Comparison of ENCODE assay signal across 8 cellular contexts in the genomic region with DNA sequence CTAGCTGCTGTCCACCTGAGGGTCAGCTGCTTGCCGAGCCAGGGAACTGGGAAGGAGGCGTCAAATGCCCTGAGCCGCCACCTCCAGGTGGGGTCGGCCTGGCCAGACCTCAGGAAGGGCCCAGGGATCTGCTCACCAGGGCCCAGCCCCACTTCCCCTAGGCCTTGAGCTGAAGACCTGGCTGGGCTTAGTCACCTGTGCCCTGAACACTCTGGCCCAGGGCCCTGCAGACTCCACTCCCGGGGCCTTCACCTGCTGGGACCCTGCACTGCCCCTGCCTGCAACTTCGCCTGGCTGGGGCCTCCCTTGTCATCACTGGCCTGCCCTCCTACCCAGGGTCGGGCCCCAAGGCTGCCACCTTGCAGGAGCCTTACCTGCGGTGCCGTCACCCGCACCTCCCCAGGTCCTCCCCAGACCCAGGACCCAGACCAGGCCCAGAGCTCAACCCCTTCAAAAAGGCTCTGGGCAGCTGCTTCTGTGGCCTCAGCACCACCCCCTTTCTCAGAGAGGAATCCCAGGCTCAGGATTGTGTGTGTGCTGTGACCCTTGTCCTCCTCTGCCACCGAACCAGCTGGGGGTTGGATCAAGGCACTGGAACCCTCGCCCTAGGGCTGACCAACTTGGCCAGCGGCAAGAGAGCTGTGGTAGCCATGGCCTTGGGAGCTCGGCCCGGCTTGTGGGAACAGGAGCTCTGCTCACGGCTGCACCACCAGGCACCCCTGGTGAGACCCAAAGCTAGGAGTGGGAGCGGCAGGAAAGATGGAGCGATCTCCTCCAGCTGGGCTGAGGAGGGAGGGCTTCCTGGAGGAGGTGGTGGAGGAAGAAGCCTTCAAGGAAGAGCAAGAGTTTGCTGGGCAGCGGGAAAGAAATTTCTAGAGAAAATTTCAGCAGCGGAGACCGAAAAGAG. TPM values are rescaled to one million over a fixed set of nuclear protein-coding genes. Genes with fewer than 3 reads are reported as not detected.
DNase-seq lines count a peak whose midpoint lies in the region; ATAC-seq, FAIRE-seq and TF ChIP-seq lines count a peak whose summit lies in the region.

No MANE protein-coding gene starts in this region.

- ATAC-seq in naive thymus-derived CD4-positive, alpha-beta T cell: no peak

- H2AFZ ChIP-seq in KMS-11 (ENCODE audit: low read depth): peak overlapping the region; percentile 99

- no peaks in the 10 kb centered on the region for H4K20me1 ChIP-seq in KMS-11 (ENCODE audit: insufficient read depth)

- H3K27me3 ChIP-seq in AG04450 (ENCODE audit: control insufficient read depth, insufficient read depth, low read length): no peaks in the 10 kb centered on the region
- no peaks in the 10 kb centered on the region for H3K27me3 ChIP-seq in KMS-11 (ENCODE audit: insufficient read depth, low read depth)
- H3K27me3 ChIP-seq in naive thymus-derived CD4-positive, alpha-beta T cell (ENCODE audit: control insufficient read depth in 2 of 2, insufficient read depth in 2 of 2, low read length in 2 of 2): no peaks in the 10 kb centered on the region

- no peaks in the 10 kb centered on the region; the same call in 1 of the 2 replicates for H3K9me3 ChIP-seq in AG04450 (ENCODE audit: control insufficient read depth, insufficient read depth, low read length)
- no peaks in the 10 kb centered on the region for H3K9me3 ChIP-seq in naive thymus-derived CD4-positive, alpha-beta T cell (ENCODE audit: control insufficient read depth in 2 of 3, low read length in 3 of 3)

- H3K9me3 Mint-ChIP-seq in naive thymus-derived CD4-positive, alpha-beta T cell: peaks cover 0 to 1% (median 0%) of the 10 kb centered on the region in 11 donors

- CTCF ChIA-PET in AG04450 (lab: Charles Lee): interaction anchor here (0.5 to 1.5 kb wide), 3 partner anchors 17 to 352 kb away, joined by 3 to 10 read pairs (median 4); a partner anchor contains a TSS
- CTCF ChIA-PET in naive thymus-derived CD4-positive, alpha-beta T cell (lab: Charles Lee): interaction anchor here (0.7 to 2.6 kb wide), 4 partner anchors 12 to 153 kb away, joined by 3 to 9 read pairs (median 5); a partner anchor contains a TSS

- POLR2A ChIA-PET in AG04450 (lab: Yijun Ruan, JAX): interaction anchor here (0.6 to 8.8 kb wide), 6 partner anchors 8 to 427 kb away, joined by 3 to 146 read pairs (median 4); a partner anchor contains a TSS
- POLR2A ChIA-PET in naive thymus-derived CD4-positive, alpha-beta T cell (lab: Charles Lee): interaction anchor here (0.7 to 9.5 kb wide), 8 partner anchors 12 to 845 kb away, joined by 3 to 168 read pairs (median 6); a partner anchor contains a TSS

- H3K4me3 Mint-ChIP-seq in naive thymus-derived CD4-positive, alpha-beta T cell: peak overlapping the region; percentile 77 to 91 (median 88)

- no peak for DNase-seq in AG04450 (ENCODE audit: low read depth, low spot score)
- no peak for DNase-seq in choroid plexus epithelial cell (ENCODE audit: low read depth)
- DNase-seq in naive thymus-derived CD4-positive, alpha-beta T cell: no peak
- DNase-seq in DMS153 (lab: John Stamatoyannopoulos, UW): no peak
- DNase-seq in D721Med (ENCODE audit: insufficient read length, low spot score): no peak
- DNase-seq in caudate nucleus (lab: John Stamatoyannopoulos, UW): no peak
- no peak for DNase-seq in activated CD4-positive, alpha-beta T cell treated with anti-CD3 and anti-CD28 coated beads for 48 hours

- H3K4me3 ChIP-seq in AG04450 (ENCODE audit: low read depth, low read length) (peak overlapping the region; percentile 79), KMS-11 (IDR thresholded peaks at IDR 0.05; ENCODE audit: insufficient read depth, low read depth, low read length) (no peak overlapping the region), choroid plexus epithelial cell (ENCODE audit: low read depth, low read length) (peak overlapping the region; percentile 78)
- peak overlapping the region; percentile 82 for H3K4me3 ChIP-seq in naive thymus-derived CD4-positive, alpha-beta T cell (ENCODE audit: low read length)

- H3K36me3 Mint-ChIP-seq in naive thymus-derived CD4-positive, alpha-beta T cell: peaks cover 0 to 3% (median 0%) of the 10 kb centered on the region in 5 donors

- intact Hi-C loops in naive thymus-derived CD4-positive, alpha-beta T cell (cut with micrococcal nuclease): loop anchor here in 1 of 2 donors (2.0 kb wide), 1 partner anchor 17 kb away; no protein-coding TSS in a partner anchor

- H3K9ac ChIP-seq in KMS-11: no peak overlapping the region

- TF ChIP-seq CTCF in AG04450 (IDR thresholded peaks at IDR 0.05; ENCODE audit: low read depth, low read length) (no peak), KMS-11 (conservative IDR thresholded peaks at IDR 0.05; ENCODE audit: low read depth, low read length) (no peak), choroid plexus epithelial cell (conservative IDR thresholded peaks at IDR 0.05; ENCODE audit: low read depth, low read length) (no peak), D721Med (IDR thresholded peaks at IDR 0.05; ENCODE audit: insufficient read depth, missing control alignments) (no peak)

- peaks cover 0 to 22% (median 15%) of the 10 kb centered on the region in 7 donors for H3K4me1 Mint-ChIP-seq in naive thymus-derived CD4-positive, alpha-beta T cell

- no peaks in the 10 kb centered on the region for H3K27me3 Mint-ChIP-seq in naive thymus-derived CD4-positive, alpha-beta T cell

- no peaks in the 10 kb centered on the region for H3K36me3 ChIP-seq in KMS-11 (ENCODE audit: insufficient read depth)
- H3K36me3 ChIP-seq in naive thymus-derived CD4-positive, alpha-beta T cell (ENCODE audit: control insufficient read depth in 2 of 3, insufficient read depth in 3 of 3, low read length in 3 of 3): peaks cover 0 to 27% (median 0%) of the 10 kb centered on the region in 3 experiments

- FAIRE-seq in D721Med (lab: Jason Lieb, UNC): no peak

- peak overlapping the region in 7 of 9 donors; percentile 59 to 90 (median 76) for H3K27ac Mint-ChIP-seq in naive thymus-derived CD4-positive, alpha-beta T cell

- peaks cover 17% of the 10 kb centered on the region for H3K4me1 ChIP-seq in KMS-11 (ENCODE audit: low read depth, poor library complexity, severe bottlenecking)
- H3K4me1 ChIP-seq in naive thymus-derived CD4-positive, alpha-beta T cell (ENCODE audit: control insufficient read depth in 2 of 2, insufficient read depth in 2 of 2, low read length in 2 of 2): peaks cover 11% of the 10 kb centered on the region in 2 donors

- H3K4me2 ChIP-seq in KMS-11: peak overlapping the region; percentile 82

- no peak overlapping the region for H3K27ac ChIP-seq in AG04450 (ENCODE audit: low read depth, low read length)
- no peak overlapping the region for H3K27ac ChIP-seq in KMS-11
- H3K27ac ChIP-seq in naive thymus-derived CD4-positive, alpha-beta T cell (ENCODE audit: low read depth, low read length): no peak overlapping the region
- H3K27ac ChIP-seq in caudate nucleus (ENCODE audit: low read depth, low read length): no peak overlapping the region

- H3K79me2 ChIP-seq in KMS-11 (ENCODE audit: insufficient read depth, low read depth): peaks cover 15% of the 10 kb centered on the region

RNA-seq across cellular contexts. Expression of a gene that starts 1.2 kb away (rescaled TPM):
- 27.1 and 38.7 TPM in 2 replicates for polyA plus RNA-seq in AG04450 (2011; rRNA removed)
- polyA minus RNA-seq in AG04450 (2011; rRNA and poly(A)+ RNA removed): 21.9 and 23.5 TPM in 2 replicates
- 10 to 100 TPM; 33.4 to 64.2 (median 38.9) TPM for total RNA-seq in naive thymus-derived CD4-positive, alpha-beta T cell
- polyA plus RNA-seq in naive thymus-derived CD4-positive, alpha-beta T cell: 10 to 100 TPM; 22.9 to 36.5 TPM

RNA-seq across cellular contexts. Expression of a gene that starts 2.9 kb away (rescaled TPM):
- not detected in 2 replicates for polyA plus RNA-seq in AG04450 (2011; rRNA removed)
- polyA minus RNA-seq in AG04450 (2011; rRNA and poly(A)+ RNA removed): not detected in 2 replicates
- not detected for total RNA-seq in naive thymus-derived CD4-positive, alpha-beta T cell
- polyA plus RNA-seq in naive thymus-derived CD4-positive, alpha-beta T cell: not detected

RNA-seq across cellular contexts. Expression of a gene that starts 12.9 kb away (rescaled TPM):
- polyA plus RNA-seq in AG04450 (2011; rRNA removed): 223 and 262 TPM in 2 replicates
- polyA minus RNA-seq in AG04450 (2011; rRNA and poly(A)+ RNA removed): 180 and 232 TPM in 2 replicates
- 100 to 1,000 TPM in 1 of 5 experiments, 10 to 100 TPM in 4; 44.2 to 260 (median 87.5) TPM for total RNA-seq in naive thymus-derived CD4-positive, alpha-beta T cell
- 10 to 100 TPM; 17.5 to 49.9 TPM for polyA plus RNA-seq in naive thymus-derived CD4-positive, alpha-beta T cell

RNA-seq across cellular contexts. Expression of a gene that starts 23.3 kb away (rescaled TPM):
- not detected in 2 replicates for polyA plus RNA-seq in AG04450 (2011; rRNA removed)
- polyA minus RNA-seq in AG04450 (2011; rRNA and poly(A)+ RNA removed): not detected in 2 replicates
- total RNA-seq in naive thymus-derived CD4-positive, alpha-beta T cell: under 1 TPM in 2 of 5 experiments, not detected in 3; 0.16 TPM
- polyA plus RNA-seq in naive thymus-derived CD4-positive, alpha-beta T cell: not detected

RNA-seq across cellular contexts. Expression of a gene that starts 23.6 kb away (rescaled TPM):
- 14.1 and 18.7 TPM in 2 replicates for polyA plus RNA-seq in AG04450 (2011; rRNA removed)
- polyA minus RNA-seq in AG04450 (2011; rRNA and poly(A)+ RNA removed): 10.9 and 14.8 TPM in 2 replicates
- total RNA-seq in naive thymus-derived CD4-positive, alpha-beta T cell: 10 to 100 TPM in 2 of 5 experiments, 1 to 10 TPM in 2, under 1 TPM in 1; 0.84 to 16.6 (median 2.3) TPM
- polyA plus RNA-seq in naive thymus-derived CD4-positive, alpha-beta T cell: under 1 TPM in 1 of 2 donors, not detected in 1; 0.07 TPM
